Comparison of ENCODE assay signal across 13 cellular contexts in the genomic region with DNA sequence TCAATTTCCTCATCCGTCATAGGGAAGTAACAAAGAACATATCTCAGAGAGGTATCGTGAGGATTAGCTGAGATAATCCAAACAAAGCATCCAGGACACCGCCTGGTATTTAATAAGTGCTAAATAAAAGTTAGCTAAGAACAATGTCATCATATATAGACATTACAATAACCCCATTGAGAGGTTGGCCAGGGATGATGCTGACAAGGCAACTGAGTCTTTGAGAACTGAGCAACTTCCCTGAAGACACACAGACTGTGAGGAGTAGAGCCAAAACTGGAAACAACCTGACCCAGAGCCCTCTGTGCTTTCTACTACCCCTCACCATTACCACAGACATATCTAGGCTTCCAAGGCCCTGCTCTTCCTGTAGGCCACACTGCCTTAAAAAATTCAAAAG. TPM values are rescaled to one million over a fixed set of nuclear protein-coding genes. Genes with fewer than 3 reads are reported as not detected.
DNase-seq lines count a peak whose midpoint lies in the region; ATAC-seq and TF ChIP-seq lines count a peak whose summit lies in the region.
"Had no signal": no experiment of that assay in that cellular context is flagged by ENCODE, and none has a peak within 500 bp of the region (broad histone marks: within the 10 kb centered on the region; RNA-seq: fewer than 3 reads in every experiment).

No MANE protein-coding gene starts in this region.

- H3K27ac ChIP-seq in GM23248 = peak overlapping the region; percentile 61; the same call in 1 of the 2 replicates

- no peak overlapping the region for H3K9ac ChIP-seq in GM23248

- H3F3A ChIP-seq in GM23248 (ENCODE audit: insufficient read depth) = peaks cover 31% of the 10 kb centered on the region

- H3K9me3 ChIP-seq in GM23248 (ENCODE audit: low read depth) = no peaks in the 10 kb centered on the region

- no peaks in the 10 kb centered on the region for H3K27me3 Mint-ChIP-seq in activated naive CD4-positive, alpha-beta T cell treated with anti-CD3 and anti-CD28 coated beads, Interleukin-2, amount 10 ng/mL, durations not matched to agents 7 days and 5 days
- H3K27me3 Mint-ChIP-seq in activated naive CD4-positive, alpha-beta T cell treated with anti-CD3 and anti-CD28 coated beads for 36 hours (ENCODE audit: low read depth) = no peaks in the 10 kb centered on the region
- no peaks in the 10 kb centered on the region for H3K27me3 Mint-ChIP-seq in chondrocyte (ENCODE audit: low read depth)

- no peaks in the 10 kb centered on the region for H4K20me1 ChIP-seq in GM23248 (ENCODE audit: insufficient read depth)

- peak overlapping the region; percentile 1 for H3K27ac Mint-ChIP-seq in activated naive CD4-positive, alpha-beta T cell treated with anti-CD3 and anti-CD28 coated beads, Interleukin-2, amount 10 ng/mL, durations not matched to agents 7 days and 5 days
- H3K27ac Mint-ChIP-seq in activated naive CD4-positive, alpha-beta T cell treated with anti-CD3 and anti-CD28 coated beads for 36 hours = no peak overlapping the region
- H3K27ac Mint-ChIP-seq in chondrocyte (ENCODE audit: unreplicated experiment) = peak overlapping the region; percentile 67
- peak overlapping the region; percentile 43 for H3K27ac Mint-ChIP-seq in stimulated activated effector memory CD8-positive, alpha-beta T cell treated with anti-CD3 and anti-CD28 coated beads, Interleukin-12 subunit alpha, Interleukin-12 subunit beta, amount 100 ng/mL, for 72 hours

- peaks cover 54% of the 10 kb centered on the region for H3K4me1 ChIP-seq in GM23248 (ENCODE audit: insufficient read depth)

- CTCF ChIA-PET in activated naive CD4-positive, alpha-beta T cell treated with anti-CD3 and anti-CD28 coated beads, Interleukin-2, amount 10 ng/mL, durations not matched to agents 7 days and 5 days (lab: Charles Lee) = interaction anchor here (0.9 to 1.6 kb wide), 4 partner anchors 9 to 132 kb away, joined by 4 to 6 read pairs (median 4); no protein-coding TSS in a partner anchor
- CTCF ChIA-PET in activated naive CD4-positive, alpha-beta T cell treated with anti-CD3 and anti-CD28 coated beads for 36 hours (lab: Charles Lee) = interaction anchor here (0.6 to 1.1 kb wide), 4 partner anchors 9 to 690 kb away, joined by 3 to 7 read pairs (median 4); no protein-coding TSS in a partner anchor

- H3K9me2 ChIP-seq in GM23248 (ENCODE audit: insufficient read depth) = no peaks in the 10 kb centered on the region

- peaks cover 94% of the 10 kb centered on the region for H3K79me2 ChIP-seq in GM23248 (ENCODE audit: insufficient read depth)

- WGBS in GM23248 (ENCODE audit: low coverage in 1 of 2, low lambda C conversion rate in 2 of 2, missing lambda C conversion rate in 2 of 2), 2 experiments = 94 to 95% methylated on average over 3 of the region's 3 CpGs

- no peak for ATAC-seq in stimulated activated effector memory CD8-positive, alpha-beta T cell treated with anti-CD3 and anti-CD28 coated beads, Interleukin-12 subunit alpha, Interleukin-12 subunit beta, amount 100 ng/mL, for 72 hours
- ATAC-seq in GM19397 (IDR thresholded peaks at IDR 0.05; ENCODE audit: unreplicated experiment) (no peak), HG03095 (IDR thresholded peaks at IDR 0.05; ENCODE audit: unreplicated experiment) (no peak)

- no peak for DNase-seq in activated naive CD4-positive, alpha-beta T cell treated with anti-CD3 and anti-CD28 coated beads, Interleukin-2, amount 10 ng/mL, durations not matched to agents 7 days and 5 days
- DNase-seq in activated naive CD4-positive, alpha-beta T cell treated with anti-CD3 and anti-CD28 coated beads for 36 hours = no peak
- DNase-seq in GM23248 (no peak), chondrocyte (ENCODE audit: low spot score) (no peak)
- no peak for DNase-seq in stimulated activated effector memory CD8-positive, alpha-beta T cell treated with anti-CD3 and anti-CD28 coated beads, Interleukin-12 subunit alpha, Interleukin-12 subunit beta, amount 100 ng/mL, for 72 hours (ENCODE audit: low spot score in 2 of 2)
- DNase-seq: AML-193, DND-41, GDM1, KBM-7, NCI-H226, NCI-H774 had no signal

- in situ Hi-C loops in GM23248 (cut with MboI) = no loop called here

- H3K36me3 ChIP-seq in GM23248 (ENCODE audit: low read depth) = peaks cover 8% of the 10 kb centered on the region; the same call in 1 of the 2 replicates

- no peak overlapping the region for H3K4me3 Mint-ChIP-seq in activated naive CD4-positive, alpha-beta T cell treated with anti-CD3 and anti-CD28 coated beads, Interleukin-2, amount 10 ng/mL, durations not matched to agents 7 days and 5 days
- H3K4me3 Mint-ChIP-seq in activated naive CD4-positive, alpha-beta T cell treated with anti-CD3 and anti-CD28 coated beads for 36 hours = no peak overlapping the region
- no peak overlapping the region for H3K4me3 Mint-ChIP-seq in chondrocyte (ENCODE audit: unreplicated experiment)
- no peak overlapping the region for H3K4me3 Mint-ChIP-seq in stimulated activated effector memory CD8-positive, alpha-beta T cell treated with anti-CD3 and anti-CD28 coated beads, Interleukin-12 subunit alpha, Interleukin-12 subunit beta, amount 100 ng/mL, for 72 hours

- no peak overlapping the region for H3K4me3 ChIP-seq in GM23248

- H3K4me1 Mint-ChIP-seq in activated naive CD4-positive, alpha-beta T cell treated with anti-CD3 and anti-CD28 coated beads, Interleukin-2, amount 10 ng/mL, durations not matched to agents 7 days and 5 days = peaks cover 23% of the 10 kb centered on the region
- peaks cover 19% of the 10 kb centered on the region for H3K4me1 Mint-ChIP-seq in activated naive CD4-positive, alpha-beta T cell treated with anti-CD3 and anti-CD28 coated beads for 36 hours (ENCODE audit: low read depth)
- H3K4me1 Mint-ChIP-seq in chondrocyte (ENCODE audit: low read depth) = peaks cover 34% of the 10 kb centered on the region
- peaks cover 44% of the 10 kb centered on the region for H3K4me1 Mint-ChIP-seq in stimulated activated effector memory CD8-positive, alpha-beta T cell treated with anti-CD3 and anti-CD28 coated beads, Interleukin-12 subunit alpha, Interleukin-12 subunit beta, amount 100 ng/mL, for 72 hours

- no peaks in the 10 kb centered on the region for H3K9me3 Mint-ChIP-seq in activated naive CD4-positive, alpha-beta T cell treated with anti-CD3 and anti-CD28 coated beads, Interleukin-2, amount 10 ng/mL, durations not matched to agents 7 days and 5 days
- H3K9me3 Mint-ChIP-seq in activated naive CD4-positive, alpha-beta T cell treated with anti-CD3 and anti-CD28 coated beads for 36 hours = no peaks in the 10 kb centered on the region
- no peaks in the 10 kb centered on the region for H3K9me3 Mint-ChIP-seq in chondrocyte (ENCODE audit: low read depth)
- H3K9me3 Mint-ChIP-seq in stimulated activated effector memory CD8-positive, alpha-beta T cell treated with anti-CD3 and anti-CD28 coated beads, Interleukin-12 subunit alpha, Interleukin-12 subunit beta, amount 100 ng/mL, for 72 hours = no peaks in the 10 kb centered on the region

- peaks cover 8% of the 10 kb centered on the region for H3K36me3 Mint-ChIP-seq in activated naive CD4-positive, alpha-beta T cell treated with anti-CD3 and anti-CD28 coated beads, Interleukin-2, amount 10 ng/mL, durations not matched to agents 7 days and 5 days
- H3K36me3 Mint-ChIP-seq in activated naive CD4-positive, alpha-beta T cell treated with anti-CD3 and anti-CD28 coated beads for 36 hours (ENCODE audit: low read depth) = peaks cover 6% of the 10 kb centered on the region
- H3K36me3 Mint-ChIP-seq in chondrocyte (ENCODE audit: low read depth) = peaks cover 10% of the 10 kb centered on the region
- H3K36me3 Mint-ChIP-seq in stimulated activated effector memory CD8-positive, alpha-beta T cell treated with anti-CD3 and anti-CD28 coated beads, Interleukin-12 subunit alpha, Interleukin-12 subunit beta, amount 100 ng/mL, for 72 hours = peaks cover 19% of the 10 kb centered on the region

- no peaks in the 10 kb centered on the region for H3K27me3 ChIP-seq in GM23248 (replicated peaks; ENCODE audit: insufficient read depth)

- no peak overlapping the region for H2AFZ ChIP-seq in GM23248

- intact Hi-C loops in activated naive CD4-positive, alpha-beta T cell treated with anti-CD3 and anti-CD28 coated beads for 36 hours (cut with micrococcal nuclease) = no loop called here

- no peak for TF ChIP-seq CTCF in chondrocyte (IDR thresholded peaks at IDR 0.05)

- no peak overlapping the region for H3K4me2 ChIP-seq in GM23248 (ENCODE audit: unreplicated experiment)

RNA-seq across cellular contexts. Expression of a gene that starts 1.6 kb away (rescaled TPM):
- 10 to 100 TPM; 54.0 to 61.7 TPM for total RNA-seq in activated naive CD4-positive, alpha-beta T cell treated with anti-CD3 and anti-CD28 coated beads for 36 hours
- 172 and 176 TPM in 2 replicates for total RNA-seq in GM23248 (2014; rRNA removed; shearing (Covaris generic))
- 169 and 171 TPM in 2 replicates for polyA plus RNA-seq in GM23248 (2016; fragmentation: Nextera tagmentation; extraction: Ambion mirVana)
- total RNA-seq in chondrocyte = 157 to 167 TPM (median 161 TPM) in 3 replicates

RNA-seq across cellular contexts. Expression of a gene that starts 38.5 kb away (rescaled TPM):
- 1 to 10 TPM; 1.1 to 2.3 TPM for total RNA-seq in activated naive CD4-positive, alpha-beta T cell treated with anti-CD3 and anti-CD28 coated beads for 36 hours
- total RNA-seq in GM23248 (2014; rRNA removed; shearing (Covaris generic)) = 0.32 and 0.38 TPM in 2 replicates
- polyA plus RNA-seq in GM23248 (2016; fragmentation: Nextera tagmentation; extraction: Ambion mirVana) = 0.35 TPM in 1 of 2 replicates, not detected in the other
- 0.65 to 2.2 TPM (median 1.2 TPM) in 3 replicates for total RNA-seq in chondrocyte

RNA-seq across cellular contexts. Expression of a gene that starts 39.7 kb away (rescaled TPM):
- 1 to 10 TPM; 2.6 to 3.4 TPM for total RNA-seq in activated naive CD4-positive, alpha-beta T cell treated with anti-CD3 and anti-CD28 coated beads for 36 hours
- 1.6 and 3.5 TPM in 2 replicates for total RNA-seq in GM23248 (2014; rRNA removed; shearing (Covaris generic))
- 6.0 TPM in 2 replicates for polyA plus RNA-seq in GM23248 (2016; fragmentation: Nextera tagmentation; extraction: Ambion mirVana)
- total RNA-seq in chondrocyte = 1.3 to 3.4 TPM (median 1.5 TPM) in 3 replicates

RNA-seq across cellular contexts. Expression of a gene that starts 39.8 kb away (rescaled TPM):
- 10 to 100 TPM; 67.2 to 70.8 TPM for total RNA-seq in activated naive CD4-positive, alpha-beta T cell treated with anti-CD3 and anti-CD28 coated beads for 36 hours
- 33.4 and 45.0 TPM in 2 replicates for total RNA-seq in GM23248 (2014; rRNA removed; shearing (Covaris generic))
- 50.8 and 53.3 TPM in 2 replicates for polyA plus RNA-seq in GM23248 (2016; fragmentation: Nextera tagmentation; extraction: Ambion mirVana)
- total RNA-seq in chondrocyte = 10.4 to 11.2 TPM (median 11.0 TPM) in 3 replicates

RNA-seq across cellular contexts. Expression of a gene that starts 60.0 kb away (rescaled TPM):
- 1 to 10 TPM in 1 of 2 experiments, under 1 TPM in 1; 0.95 to 1.6 TPM for total RNA-seq in activated naive CD4-positive, alpha-beta T cell treated with anti-CD3 and anti-CD28 coated beads for 36 hours
- total RNA-seq in GM23248 (2014; rRNA removed; shearing (Covaris generic)) = 13.5 and 17.5 TPM in 2 replicates
- polyA plus RNA-seq in GM23248 (2016; fragmentation: Nextera tagmentation; extraction: Ambion mirVana) = 13.0 and 14.5 TPM in 2 replicates
- total RNA-seq in chondrocyte = 18.3 to 32.4 TPM (median 20.4 TPM) in 3 replicates
